Comparison of ENCODE assay signal across 8 cellular contexts in genomic region chr16:21300309-21301167, GRCh38. TPM values are rescaled to one million over a fixed set of nuclear protein-coding genes. Genes with fewer than 3 reads are reported as not detected.
A peak's percentile ranks its signal among the peaks of the same experiment; 100 is the strongest.
DNase-seq lines count a peak whose midpoint lies in the region; ATAC-seq, FAIRE-seq and TF ChIP-seq lines count a peak whose summit lies in the region.

No MANE protein-coding gene starts in this region.

- peak; percentile 100 for DNase-seq in AG04450 (ENCODE audit: low read depth, low spot score)
- DNase-seq in NCI-H1930 (lab: John Stamatoyannopoulos, UW) = peak; percentile 88 to 91
- peak; percentile 8 for DNase-seq in T-helper 22 cell (ENCODE audit: low read depth)
- peak; percentile 99 for DNase-seq in kidney epithelial cell (ENCODE audit: low read depth)
- DNase-seq in stimulated activated CD4-positive, alpha-beta T cell treated with anti-CD3 and anti-CD28 coated beads, Interleukin-12 subunit alpha, Interleukin-12 subunit beta, amount 100 ng/mL, for 4 hours = peak; percentile 43

- H3K36me3 ChIP-seq in kidney epithelial cell (ENCODE audit: control insufficient read depth, insufficient read depth, low read length) = no peaks in the 10 kb centered on the region

- peak overlapping the region; percentile 79 for H3K4me3 ChIP-seq in AG04450 (ENCODE audit: low read depth, low read length)
- peak overlapping the region; percentile 55 for H3K4me3 ChIP-seq in kidney epithelial cell (ENCODE audit: low read depth, low read length)

- ATAC-seq in GM18511 (IDR thresholded peaks at IDR 0.05; ENCODE audit: unreplicated experiment) (peak; percentile 55), HG02973 (IDR thresholded peaks at IDR 0.05; ENCODE audit: unreplicated experiment) (peak; percentile 46)

- TF ChIP-seq CTCF in AG04450 (IDR thresholded peaks at IDR 0.05; ENCODE audit: low read depth, low read length) (peak; percentile 94), kidney epithelial cell (IDR thresholded peaks at IDR 0.05; ENCODE audit: insufficient read depth, low read length, poor library complexity, severe bottlenecking) (peak; percentile 90)

- no peaks in the 10 kb centered on the region for H3K27me3 ChIP-seq in AG04450 (ENCODE audit: control insufficient read depth, insufficient read depth, low read length)
- no peaks in the 10 kb centered on the region for H3K27me3 ChIP-seq in kidney epithelial cell (ENCODE audit: control insufficient read depth, insufficient read depth, low read length)

- POLR2A ChIA-PET in AG04450 (lab: Yijun Ruan, JAX) = interaction anchor here (0.6 to 3.7 kb wide), 10 partner anchors 17 to 449 kb away, joined by 3 to 23 read pairs (median 6); partner anchors contain the start of genes DCUN1D3, LDAF1 and LYRM1

- FAIRE-seq in colon (lab: Jason Lieb, UNC) = peak; percentile 93

- H3K9me3 ChIP-seq in AG04450 (ENCODE audit: control insufficient read depth, insufficient read depth, low read length) = no peaks in the 10 kb centered on the region; the same call in 1 of the 2 replicates

- peak overlapping the region; percentile 59 for H3K27ac ChIP-seq in AG04450 (ENCODE audit: low read depth, low read length)

- CTCF ChIA-PET in AG04450 (lab: Charles Lee) = interaction anchor here (0.5 to 4.1 kb wide), 42 partner anchors 9 to 1392 kb away, joined by 3 to 88 read pairs (median 4); partner anchors contain the start of genes CRYM, DCUN1D3, LDAF1 and LYRM1

RNA-seq across cellular contexts. Expression of gene CRYM, which starts 22.4 kb away (rescaled TPM):
- 0.12 and 0.21 TPM in 2 replicates for polyA plus RNA-seq in AG04450 (2011; rRNA removed)
- not detected in 2 replicates for polyA minus RNA-seq in AG04450 (2011; rRNA and poly(A)+ RNA removed)
- 0.96 and 2.0 TPM in 2 replicates for total RNA-seq in kidney epithelial cell

Comparison
In these comparisons a context has a peak if more than half of its experiments do, and no peak if none do; other contexts are left out.
1. Peak in every context shown above with its lines: DNase-seq, ATAC-seq, H3K4me3 ChIP-seq and H3K27ac ChIP-seq.
2. DNase-seq: peak in every context shown above with its lines; median percentile 100 in AG04450; 99 in kidney epithelial cell; 90 in NCI-H1930; 43 in stimulated activated CD4-positive, alpha-beta T cell treated with anti-CD3 and anti-CD28 coated beads, Interleukin-12 subunit alpha, Interleukin-12 subunit beta, amount 100 ng/mL, for 4 hours; 8 in T-helper 22 cell.